ENCODE assay signal across 10 cellular contexts in genomic region chr2:119487434-119488244, GRCh38. TPM values are rescaled to one million over a fixed set of nuclear protein-coding genes. Genes with fewer than 3 reads are reported as not detected.
DNase-seq lines count a peak whose midpoint lies in the region; ATAC-seq and TF ChIP-seq lines count a peak whose summit lies in the region.
"Had no signal": no experiment of that assay in that cellular context is flagged by ENCODE, and none has a peak within 500 bp of the region (broad histone marks: within the 10 kb centered on the region; RNA-seq: fewer than 3 reads in every experiment).

No MANE protein-coding gene starts in this region.

- H3K36me3 Mint-ChIP-seq in nephron progenitor cell (ENCODE audit: low read depth): no peaks in the 10 kb centered on the region

- no peak overlapping the region for H3K27ac ChIP-seq in OCI-LY7 (ENCODE audit: low read depth, low read length, poor library complexity, severe bottlenecking)
- no peak overlapping the region for H3K27ac ChIP-seq in caudate nucleus (ENCODE audit: low read depth, low read length)

- no peak overlapping the region for H2AFZ ChIP-seq in OCI-LY7 (ENCODE audit: low read length)

- no peaks in the 10 kb centered on the region for H3K9me3 ChIP-seq in OCI-LY7 (ENCODE audit: low read length)

- no peaks in the 10 kb centered on the region for H3K9me3 Mint-ChIP-seq in nephron progenitor cell
- H3K9me3 Mint-ChIP-seq: activated B cell treated with CpG ODN at 0.5 μM for 24 hours had no signal

- no peaks in the 10 kb centered on the region for H3K79me2 ChIP-seq in OCI-LY7 (ENCODE audit: insufficient read depth, low read depth, low read length)

- intact Hi-C loops in OCI-LY7 (cut with micrococcal nuclease; ENCODE audit: unreplicated experiment): no loop called here

- H3K4me1 ChIP-seq in OCI-LY7 (ENCODE audit: insufficient read depth, low read length, poor library complexity, severe bottlenecking): peaks cover 9% of the 10 kb centered on the region

- peak overlapping the region; percentile 49 for H3K27ac Mint-ChIP-seq in nephron progenitor cell
- H3K27ac Mint-ChIP-seq: activated B cell treated with CpG ODN at 0.5 μM for 24 hours had no signal

- H3K27me3 Mint-ChIP-seq in nephron progenitor cell (ENCODE audit: low read depth, poor library complexity): peaks cover 6% of the 10 kb centered on the region

- H3K4me3 Mint-ChIP-seq in nephron progenitor cell: no peak overlapping the region
- H3K4me3 Mint-ChIP-seq: activated B cell treated with CpG ODN at 0.5 μM for 24 hours had no signal

- H3K4me1 Mint-ChIP-seq in nephron progenitor cell: peaks cover 84% of the 10 kb centered on the region
- H3K4me1 Mint-ChIP-seq: activated B cell treated with CpG ODN at 0.5 μM for 24 hours had no signal

- TF ChIP-seq CTCF in OCI-LY7 (conservative IDR thresholded peaks at IDR 0.05; ENCODE audit: low read length): no peak
- TF ChIP-seq CTCF in nephron progenitor cell (IDR thresholded peaks at IDR 0.05): no peak

- H4K20me1 ChIP-seq in OCI-LY7 (ENCODE audit: insufficient read depth, low read length): no peaks in the 10 kb centered on the region

- POLR2A ChIA-PET in OCI-LY7 (lab: Charles Lee): interaction anchor here (1.1 kb wide), 1 partner anchor 11 kb away, joined by 3 read pairs; no protein-coding TSS in a partner anchor

- peak overlapping the region; percentile 20; the same call in 1 of the 2 replicates for H3K4me2 ChIP-seq in OCI-LY7 (ENCODE audit: low read length)

- no TSS peak for BruUV-seq in OCI-LY7 (replicated peaks; lab: Mats Ljungman, UMichigan)

- ATAC-seq in GM18858 (IDR thresholded peaks at IDR 0.05; ENCODE audit: unreplicated experiment) (peak; percentile 60), HG02588 (IDR thresholded peaks at IDR 0.05; ENCODE audit: unreplicated experiment) (peak; percentile 84)

- H3K4me3 ChIP-seq in OCI-LY7 (ENCODE audit: low read depth, low read length, poor library complexity, severe bottlenecking): no peak overlapping the region

- no peaks in the 10 kb centered on the region for H3K36me3 ChIP-seq in OCI-LY7 (ENCODE audit: insufficient read depth, low read length)

- H3K9me2 ChIP-seq in OCI-LY7 (ENCODE audit: insufficient read depth, low read length): no peaks in the 10 kb centered on the region

- DNase-seq in OCI-LY7 (ENCODE audit: low spot score) (peak; percentile 31), nephron progenitor cell (no peak), NOMO-1 treated with DMSO at 0.1 percent for 48 hours (lab: John Stamatoyannopoulos, UW; ENCODE audit: unreplicated experiment) (no peak), putamen (ENCODE audit: low spot score) (no peak), caudate nucleus (lab: John Stamatoyannopoulos, UW) (no peak)
- no peak for DNase-seq in stimulated activated CD4-positive, alpha-beta T cell treated with anti-CD3 and anti-CD28 coated beads, Interleukin-4, amount 100 ng/mL, for 4 hours
- DNase-seq: activated B cell treated with CpG ODN at 0.5 μM for 24 hours had no signal

- CTCF ChIA-PET in OCI-LY7 (lab: Charles Lee; ENCODE audit: unreplicated experiment): interaction anchor here (1.5 kb wide), 1 partner anchor 73 kb away, joined by 4 read pairs; no protein-coding TSS in a partner anchor

RNA-seq across cellular contexts. Expression of gene SCTR, which starts 36.6 kb away (rescaled TPM):
- not detected in 2 replicates for total RNA-seq in OCI-LY7 (2014; rRNA removed; shearing (Covaris generic))
- total RNA-seq in OCI-LY7 (2022): not detected in 2 replicates
- total RNA-seq: activated B cell treated with CpG ODN at 0.5 μM for 24 hours, NCI-H460 had no signal

RNA-seq across cellular contexts. Expression of gene TMEM37, which starts 56.0 kb away (rescaled TPM):
- not detected in 2 replicates for total RNA-seq in OCI-LY7 (2014; rRNA removed; shearing (Covaris generic))
- not detected in 2 replicates for total RNA-seq in OCI-LY7 (2022)

RNA-seq across cellular contexts. Expression of gene CFAP221, which starts 56.6 kb away (rescaled TPM):
- total RNA-seq in OCI-LY7 (2014; rRNA removed; shearing (Covaris generic)): not detected in 2 replicates
- not detected in 2 replicates for total RNA-seq in OCI-LY7 (2022)
- total RNA-seq: activated B cell treated with CpG ODN at 0.5 μM for 24 hours, NCI-H460 had no signal
